In genomic region chr13:106349080-106349841, GRCh38 we compare ENCODE assay signal across 8 cellular contexts.
DNase-seq lines count a peak whose midpoint lies in the region; ATAC-seq and TF ChIP-seq lines count a peak whose summit lies in the region.

No MANE protein-coding gene starts in this region.

- H3K4me3 ChIP-seq in mucosa of descending colon: no peak overlapping the region

- ATAC-seq in mucosa of descending colon: peak; percentile 83
- no peak for ATAC-seq in effector memory CD8-positive, alpha-beta T cell (replicated peaks)

- no peak for TF ChIP-seq CTCF in chondrocyte (IDR thresholded peaks at IDR 0.05)
- TF ChIP-seq CTCF in mucosa of descending colon (IDR thresholded peaks at IDR 0.05): no peak

- no peaks in the 10 kb centered on the region for H3K36me3 Mint-ChIP-seq in chondrocyte (ENCODE audit: low read depth)
- H3K36me3 Mint-ChIP-seq in effector memory CD8-positive, alpha-beta T cell (ENCODE audit: insufficient read depth): no peaks in the 10 kb centered on the region

- H3K36me3 ChIP-seq in mucosa of descending colon (ENCODE audit: low read depth): no peaks in the 10 kb centered on the region

- H3K4me1 Mint-ChIP-seq in chondrocyte (ENCODE audit: low read depth): peaks cover 30% of the 10 kb centered on the region
- no peaks in the 10 kb centered on the region for H3K4me1 Mint-ChIP-seq in effector memory CD8-positive, alpha-beta T cell (ENCODE audit: low read depth in 2 of 2)

- H3K27me3 Mint-ChIP-seq in chondrocyte (ENCODE audit: low read depth): no peaks in the 10 kb centered on the region
- H3K27me3 Mint-ChIP-seq in effector memory CD8-positive, alpha-beta T cell: peaks cover 8 to 31% of the 10 kb centered on the region in 2 donors

- H3K9me3 Mint-ChIP-seq in chondrocyte (ENCODE audit: low read depth): peaks cover 4% of the 10 kb centered on the region
- no peaks in the 10 kb centered on the region for H3K9me3 Mint-ChIP-seq in effector memory CD8-positive, alpha-beta T cell

- peaks cover 5% of the 10 kb centered on the region for H3K4me1 ChIP-seq in mucosa of descending colon (ENCODE audit: low read depth)

- H3K9me3 ChIP-seq in mucosa of descending colon: no peaks in the 10 kb centered on the region

- intact Hi-C loops in mucosa of descending colon (cut with DNase I, micrococcal nuclease): no loop called here

- DNase-seq in Ammon's horn (ENCODE audit: low spot score) (peak; percentile 33), NCI-H1105 treated with DMSO at 0.1 percent for 48 hours (lab: John Stamatoyannopoulos, UW) (peak; percentile 92), chondrocyte (ENCODE audit: low spot score) (no peak), mucosa of descending colon (peak; percentile 68 to 77 (median 70)), mesenteric fat pad (ENCODE audit: low spot score) (no peak), HCEC 1CT (no peak)
- no peak for DNase-seq in effector memory CD8-positive, alpha-beta T cell
- DNase-seq in effector CD4-positive, alpha-beta T cell: no peak

- H3K4me3 Mint-ChIP-seq in chondrocyte (ENCODE audit: unreplicated experiment): peak overlapping the region; percentile 75
- H3K4me3 Mint-ChIP-seq in effector memory CD8-positive, alpha-beta T cell: no peak overlapping the region

- H3K27ac Mint-ChIP-seq in chondrocyte (ENCODE audit: unreplicated experiment): no peak overlapping the region
- no peak overlapping the region for H3K27ac Mint-ChIP-seq in effector memory CD8-positive, alpha-beta T cell

Comparison
In these comparisons a context has a peak if more than half of its experiments do, and no peak if none do; other contexts are left out.
1. DNase-seq: peak in Ammon's horn (single experiment), NCI-H1105 treated with DMSO at 0.1 percent for 48 hours (single experiment) and mucosa of descending colon (3 of 3); none in chondrocyte (single experiment), effector memory CD8-positive, alpha-beta T cell (0 of 3), mesenteric fat pad (single experiment), effector CD4-positive, alpha-beta T cell (single experiment) and HCEC 1CT (single experiment).